8 cellular contexts compared by ENCODE assay signal in genomic region chr5:140113180-140113698, GRCh38. TPM values are rescaled to one million over a fixed set of nuclear protein-coding genes. Genes with fewer than 3 reads are reported as not detected.
DNase-seq lines count a peak whose midpoint lies in the region; ATAC-seq and TF ChIP-seq lines count a peak whose summit lies in the region.

No MANE protein-coding gene starts in this region.

- H3K9me3 Mint-ChIP-seq in CD4-positive, CD25-positive, alpha-beta regulatory T cell, result no peaks in the 10 kb centered on the region
- no peaks in the 10 kb centered on the region for H3K9me3 Mint-ChIP-seq in activated T-cell treated with anti-CD3 and anti-CD28 coated beads, Interleukin-2, amount 50 U/mL, for 72 hours

- no peak for TF ChIP-seq CTCF in fibroblast of mammary gland (conservative IDR thresholded peaks at IDR 0.05; ENCODE audit: control insufficient read depth, insufficient read depth, low read depth, low read length)

- no peaks in the 10 kb centered on the region for H3K36me3 ChIP-seq in CD4-positive, CD25-positive, alpha-beta regulatory T cell (ENCODE audit: control insufficient read depth, insufficient read depth, low read length)
- no peaks in the 10 kb centered on the region for H3K36me3 ChIP-seq in neuron (ENCODE audit: insufficient read depth, low read length)

- no peaks in the 10 kb centered on the region for H3K36me3 Mint-ChIP-seq in CD4-positive, CD25-positive, alpha-beta regulatory T cell
- H3K36me3 Mint-ChIP-seq in activated T-cell treated with anti-CD3 and anti-CD28 coated beads, Interleukin-2, amount 50 U/mL, for 72 hours (ENCODE audit: insufficient read depth in 2 of 2), result peaks cover 1 to 4% of the 10 kb centered on the region in 2 donors

- peaks cover 21% of the 10 kb centered on the region for H3K27me3 Mint-ChIP-seq in CD4-positive, CD25-positive, alpha-beta regulatory T cell
- H3K27me3 Mint-ChIP-seq in activated T-cell treated with anti-CD3 and anti-CD28 coated beads, Interleukin-2, amount 50 U/mL, for 72 hours (ENCODE audit: low read depth), result peaks cover 6% of the 10 kb centered on the region

- H3K4me1 Mint-ChIP-seq in CD4-positive, CD25-positive, alpha-beta regulatory T cell, result peaks cover 21 to 72% (median 48%) of the 10 kb centered on the region in 4 donors
- H3K4me1 Mint-ChIP-seq in activated T-cell treated with anti-CD3 and anti-CD28 coated beads, Interleukin-2, amount 50 U/mL, for 72 hours (ENCODE audit: low read depth), result peaks cover 75% of the 10 kb centered on the region

- peaks cover 65% of the 10 kb centered on the region for H3K4me1 ChIP-seq in CD4-positive, CD25-positive, alpha-beta regulatory T cell (ENCODE audit: control insufficient read depth, insufficient read depth, low read length, poor library complexity, severe bottlenecking)
- H3K4me1 ChIP-seq in neuron (ENCODE audit: insufficient read depth, low read length), result peaks cover 37% of the 10 kb centered on the region

- peaks cover 10% of the 10 kb centered on the region for H3K27me3 ChIP-seq in CD4-positive, CD25-positive, alpha-beta regulatory T cell (ENCODE audit: control insufficient read depth, insufficient read depth, low read length)
- H3K27me3 ChIP-seq in neuron (ENCODE audit: insufficient read depth, low read length), result peaks cover 52% of the 10 kb centered on the region

- peak in 1 of 3 donors; percentile 23 for DNase-seq in CD4-positive, CD25-positive, alpha-beta regulatory T cell
- peak; percentile 21 to 34 for DNase-seq in activated T-cell treated with anti-CD3 and anti-CD28 coated beads, Interleukin-2, amount 50 U/mL, for 72 hours
- no peak for DNase-seq in fibroblast of mammary gland (ENCODE audit: low read depth)
- no peak for DNase-seq in GF-D8 (lab: John Stamatoyannopoulos, UW)

- peak overlapping the region; percentile 58 for H3K4me3 ChIP-seq in CD4-positive, CD25-positive, alpha-beta regulatory T cell (ENCODE audit: low read depth, low read length)
- H3K4me3 ChIP-seq in fibroblast of mammary gland (ENCODE audit: control insufficient read depth, low read depth, low read length) (peak overlapping the region; percentile 70), neuron (ENCODE audit: low read length) (peak overlapping the region; percentile 68)

- H2AFZ ChIP-seq in neuron (ENCODE audit: low read depth, low read length), result peak overlapping the region; percentile 63

- peak overlapping the region in 2 of 3 donors; percentile 69 to 97 for H3K27ac Mint-ChIP-seq in CD4-positive, CD25-positive, alpha-beta regulatory T cell
- peak overlapping the region; percentile 24 for H3K27ac Mint-ChIP-seq in activated T-cell treated with anti-CD3 and anti-CD28 coated beads, Interleukin-2, amount 50 U/mL, for 72 hours

- H3K9me3 ChIP-seq in CD4-positive, CD25-positive, alpha-beta regulatory T cell (ENCODE audit: control insufficient read depth in 2 of 2, low read length in 2 of 2), result no peaks in the 10 kb centered on the region
- no peaks in the 10 kb centered on the region for H3K9me3 ChIP-seq in neuron (ENCODE audit: low read length)

- ATAC-seq in CD4-positive, CD25-positive, alpha-beta regulatory T cell (ENCODE audit: low read depth in 2 of 2), result no peak
- ATAC-seq in HG03196 (IDR thresholded peaks at IDR 0.05; ENCODE audit: unreplicated experiment) (peak; percentile 9), GM21786 (IDR thresholded peaks at IDR 0.05; ENCODE audit: unreplicated experiment) (no peak), HG03521 (IDR thresholded peaks at IDR 0.05; ENCODE audit: unreplicated experiment) (no peak)
- ATAC-seq in activated T-cell treated with anti-CD3 and anti-CD28 coated beads, Interleukin-2, amount 50 U/mL, for 72 hours (replicated peaks in 1 of 2), result peak in 1 of 2 donors; percentile 2

- H3K27ac ChIP-seq in CD4-positive, CD25-positive, alpha-beta regulatory T cell (ENCODE audit: insufficient read depth, low read length, poor library complexity, severe bottlenecking), result peak overlapping the region; percentile 86

- peak overlapping the region; percentile 97 to 99 (median 98) for H3K4me3 Mint-ChIP-seq in CD4-positive, CD25-positive, alpha-beta regulatory T cell
- H3K4me3 Mint-ChIP-seq in activated T-cell treated with anti-CD3 and anti-CD28 coated beads, Interleukin-2, amount 50 U/mL, for 72 hours, result peak overlapping the region; percentile 89 to 90

RNA-seq across cellular contexts. Expression of gene PURA, which starts 0.7 kb away (rescaled TPM):
- 7.7 TPM for total RNA-seq in CD4-positive, CD25-positive, alpha-beta regulatory T cell
- 1 to 10 TPM; 2.3 to 4.1 (median 3.6) TPM for polyA plus RNA-seq in CD4-positive, CD25-positive, alpha-beta regulatory T cell
- total RNA-seq in activated T-cell treated with anti-CD3 and anti-CD28 coated beads, Interleukin-2, amount 50 U/mL, for 72 hours, result 10 to 100 TPM; 11.9 to 14.2 TPM

RNA-seq across cellular contexts. Expression of gene IGIP, which starts 12.5 kb away (rescaled TPM):
- total RNA-seq in CD4-positive, CD25-positive, alpha-beta regulatory T cell, result 2.3 TPM
- polyA plus RNA-seq in CD4-positive, CD25-positive, alpha-beta regulatory T cell, result under 1 TPM in 3 of 4 donors, not detected in 1; 0.06 to 0.33 (median 0.28) TPM
- total RNA-seq in activated T-cell treated with anti-CD3 and anti-CD28 coated beads, Interleukin-2, amount 50 U/mL, for 72 hours, result 1 to 10 TPM; 5.5 to 6.5 TPM

Comparison
In these comparisons a context has a peak if more than half of its experiments do, and no peak if none do; other contexts are left out.
1. DNase-seq: peak in activated T-cell treated with anti-CD3 and anti-CD28 coated beads, Interleukin-2, amount 50 U/mL, for 72 hours (2 of 2); none in fibroblast of mammary gland (single experiment) and GF-D8 (single experiment).
2. Peak in every context shown above with its lines, with median percentiles within 50 percentile points of each other: H3K4me3 ChIP-seq.